Comparison of ENCODE assay signal across 10 cellular contexts in genomic region chr2:120734930-120735611, GRCh38. TPM values are rescaled to one million over a fixed set of nuclear protein-coding genes. Genes with fewer than 3 reads are reported as not detected.
A peak's percentile ranks its signal among the peaks of the same experiment; 100 is the strongest.
DNase-seq lines count a peak whose midpoint lies in the region; ATAC-seq and TF ChIP-seq lines count a peak whose summit lies in the region.
"Had no signal": no experiment of that assay in that cellular context is flagged by ENCODE, and none has a peak within 500 bp of the region (broad histone marks: within the 10 kb centered on the region; RNA-seq: fewer than 3 reads in every experiment).

No MANE protein-coding gene starts in this region.

- intact Hi-C loops in left ventricle myocardium superior (cut with micrococcal nuclease) = no loop called here
- intact Hi-C loops in prostate gland (cut with DNase I) = loop anchor here (2.0 to 10.0 kb wide), 5 partner anchors 38 to 336 kb away; no protein-coding TSS in a partner anchor

- peak overlapping the region; percentile 92 to 100 (median 99); a peak in 21 of 22 replicates for H3K4me2 ChIP-seq in BLaER1 treated with 17β-estradiol and CSF1 and Interleukin-3, amounts not matched to agents 10 nM and 100 nM

- TF ChIP-seq CTCF in Peyer's patch (IDR thresholded peaks at IDR 0.05) (no peak), prostate gland (IDR thresholded peaks at IDR 0.05) (no peak), foreskin keratinocyte (conservative IDR thresholded peaks at IDR 0.05) (no peak)

- no peaks in the 10 kb centered on the region for H3K36me3 ChIP-seq in BLaER1 treated with 17β-estradiol and CSF1 and Interleukin-3, amounts not matched to agents 10 nM and 100 nM
- H3K36me3 ChIP-seq in Peyer's patch (no peaks in the 10 kb centered on the region), prostate gland (no peaks in the 10 kb centered on the region)
- H3K36me3 ChIP-seq: pancreas had no signal

- H3K27ac ChIP-seq in BLaER1 treated with 17β-estradiol and CSF1 and Interleukin-3, amounts not matched to agents 10 nM and 100 nM = no peak overlapping the region
- H3K27ac ChIP-seq in Peyer's patch = peak overlapping the region in 3 of 4 donors; percentile 62 to 81 (median 77)
- peak overlapping the region; percentile 77 to 78 for H3K27ac ChIP-seq in prostate gland
- no peak overlapping the region for H3K27ac ChIP-seq in foreskin keratinocyte
- H3K27ac ChIP-seq: pancreas had no signal

- peak in 2 of 3 donors; percentile 31 to 34 for DNase-seq in Peyer's patch
- DNase-seq in left ventricle myocardium superior = no peak
- DNase-seq in prostate gland (ENCODE audit: low spot score) = no peak
- DNase-seq in CD1c-positive myeloid dendritic cell (ENCODE audit: extremely low spot score) = no peak
- no peak for DNase-seq in NOMO-1 (lab: John Stamatoyannopoulos, UW; ENCODE audit: unreplicated experiment in 2 of 2)
- no peak for DNase-seq in foreskin keratinocyte
- DNase-seq: DND-41 had no signal

- no peaks in the 10 kb centered on the region for H3K9me3 ChIP-seq in BLaER1 treated with 17β-estradiol and CSF1 and Interleukin-3, amounts not matched to agents 10 nM and 100 nM (replicated peaks in 1 of 11)
- no peaks in the 10 kb centered on the region for H3K9me3 ChIP-seq in Peyer's patch
- no peaks in the 10 kb centered on the region for H3K9me3 ChIP-seq in prostate gland
- H3K9me3 ChIP-seq: pancreas had no signal

- TF ChIP-seq POLR2A in Peyer's patch (IDR thresholded peaks at IDR 0.05) (no peak), prostate gland (IDR thresholded peaks at IDR 0.05) (no peak)

- peak; percentile 14 for ATAC-seq in left ventricle myocardium superior
- ATAC-seq in GM21723 (IDR thresholded peaks at IDR 0.05; ENCODE audit: unreplicated experiment) = no peak
- no peak for ATAC-seq in foreskin keratinocyte

- H3K4me1 ChIP-seq in BLaER1 treated with 17β-estradiol and CSF1 and Interleukin-3, amounts not matched to agents 10 nM and 100 nM = peaks cover 11 to 22% (median 18%) of the 10 kb centered on the region in 10 experiments; a peak in 19 of 20 replicates
- H3K4me1 ChIP-seq in Peyer's patch (peaks cover 0 to 23% (median 0%) of the 10 kb centered on the region in 4 donors), prostate gland (replicated peaks) (peaks cover 12% of the 10 kb centered on the region), foreskin keratinocyte (peaks cover 4% of the 10 kb centered on the region)

- H3K9ac ChIP-seq in BLaER1 treated with 17β-estradiol and CSF1 and Interleukin-3, amounts not matched to agents 10 nM and 100 nM = no peak overlapping the region

- 9% methylated on average over 36 of the region's 36 CpGs for whole genome bisulfite sequencing in prostate gland

- H3K27me3 ChIP-seq in BLaER1 treated with 17β-estradiol and CSF1 and Interleukin-3, amounts not matched to agents 10 nM and 100 nM = peaks cover 70 to 80% (median 78%) of the 10 kb centered on the region in 11 experiments
- H3K27me3 ChIP-seq in Peyer's patch (peaks cover 0 to 16% of the 10 kb centered on the region in 2 donors), prostate gland (replicated peaks; ENCODE audit: insufficient read depth) (no peaks in the 10 kb centered on the region), foreskin keratinocyte (peaks cover 75% of the 10 kb centered on the region)

- peak overlapping the region in 8 of 10 experiments; percentile 54 to 72 (median 64); a peak in 9 of 20 replicates for H3K4me3 ChIP-seq in BLaER1 treated with 17β-estradiol and CSF1 and Interleukin-3, amounts not matched to agents 10 nM and 100 nM
- H3K4me3 ChIP-seq in Peyer's patch (peak overlapping the region in 1 of 4 donors; percentile 51), prostate gland (peak overlapping the region; percentile 37 to 48)

- H4K20me1 ChIP-seq in BLaER1 treated with 17β-estradiol and CSF1 and Interleukin-3, amounts not matched to agents 10 nM and 100 nM = peaks cover 0 to 44% (median 26%) of the 10 kb centered on the region in 11 experiments; a peak in 17 of 22 replicates

RNA-seq across cellular contexts. Expression of gene GLI2, which starts 0.6 kb away (rescaled TPM):
- total RNA-seq in Peyer's patch (1 to 10 TPM in 1 of 4 donors, under 1 TPM in 3; 0.18 to 5.8 (median 0.94) TPM), left ventricle myocardium superior (2.1 TPM), prostate gland (10 to 100 TPM in 1 of 2 donors, 1 to 10 TPM in 1; 3.8 to 16.4 TPM), foreskin keratinocyte (0.44 TPM in 1 of 2 replicates, not detected in the other)
- polyA plus RNA-seq in foreskin keratinocyte = 0.18 TPM in 1 of 2 replicates, not detected in the other

Comparison
In these comparisons a context has a peak if more than half of its experiments do, and no peak if none do; other contexts are left out.
1. H3K27ac ChIP-seq: peak in Peyer's patch (3 of 4) and prostate gland (2 of 2); none in BLaER1 treated with 17β-estradiol and CSF1 and Interleukin-3, amounts not matched to agents 10 nM and 100 nM (0 of 11) and foreskin keratinocyte (single experiment).
2. DNase-seq: peak in Peyer's patch (2 of 3); none in left ventricle myocardium superior (single experiment), prostate gland (single experiment), CD1c-positive myeloid dendritic cell (single experiment), NOMO-1 (0 of 2) and foreskin keratinocyte (0 of 2).